ENCODE assay signal across 8 cellular contexts in the genomic region with DNA sequence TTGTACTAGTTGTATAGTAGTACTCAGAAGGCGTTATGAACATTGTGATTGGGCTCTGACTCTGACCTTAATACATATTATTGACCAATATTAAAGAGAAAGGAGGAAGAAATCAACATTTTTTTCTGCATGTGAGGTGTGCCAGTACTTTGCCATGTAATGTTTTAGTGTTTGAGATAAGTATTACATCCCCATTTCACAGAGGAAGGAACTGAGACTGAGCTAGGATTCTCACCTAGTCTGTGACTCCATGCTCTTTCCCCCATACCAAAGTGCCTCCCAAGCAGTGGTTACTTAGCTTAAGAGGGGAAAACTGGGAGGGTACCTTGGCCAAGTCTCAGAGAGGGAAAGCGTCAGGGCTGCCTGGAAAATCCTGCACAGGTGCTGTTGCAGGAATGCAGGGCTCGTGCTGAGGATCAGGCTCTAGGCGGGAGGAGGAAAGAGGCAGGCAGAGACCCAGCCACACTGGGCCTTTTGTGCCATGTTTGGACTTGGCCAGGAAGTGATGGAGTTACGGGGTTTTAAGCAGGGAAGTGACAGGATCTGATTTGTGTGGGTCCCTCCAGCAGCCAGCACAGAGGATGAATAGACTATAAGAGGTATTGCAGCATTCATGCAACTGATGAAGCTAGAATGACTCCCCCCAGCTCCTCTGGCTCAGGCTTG. TPM values are rescaled to one million over a fixed set of nuclear protein-coding genes. Genes with fewer than 3 reads are reported as not detected.
DNase-seq lines count a peak whose midpoint lies in the region; ATAC-seq and TF ChIP-seq lines count a peak whose summit lies in the region.

No MANE protein-coding gene starts in this region.

- no peak for DNase-seq in HFFc6
- no peak for DNase-seq in activated B cell treated with CpG ODN at 0.5 μM for 24 hours
- no peak for DNase-seq in stimulated activated naive B cell treated with anti-CD40 and anti-IgM and Interleukin-4, amounts not matched to agents 10 μg/mL and 1 μg/mL and 100 μg/mL, for 72 hours
- no peak for DNase-seq in putamen (ENCODE audit: low spot score)
- no peak for DNase-seq in HuH-7.5 (ENCODE audit: low spot score)
- DNase-seq in activated CD8-positive, alpha-beta memory T cell treated with anti-CD3 and anti-CD28 coated beads, Interleukin-2, amount 50 U/mL, for 4 hours, result no peak

- no peak for TF ChIP-seq EP300 in gastroesophageal sphincter (IDR thresholded peaks at IDR 0.05)

- peaks cover 3 to 75% (median 25%) of the 10 kb centered on the region in 3 donors for H3K4me1 ChIP-seq in gastroesophageal sphincter

- H3K27me3 Mint-ChIP-seq in HFFc6 (ENCODE audit: insufficient read depth), result peaks cover 5% of the 10 kb centered on the region; the same call in 1 of the 2 replicates
- no peaks in the 10 kb centered on the region for H3K27me3 Mint-ChIP-seq in activated B cell treated with CpG ODN at 0.5 μM for 24 hours
- H3K27me3 Mint-ChIP-seq in stimulated activated naive B cell treated with anti-CD40 and anti-IgM and Interleukin-4, amounts not matched to agents 10 μg/mL and 1 μg/mL and 100 μg/mL, for 72 hours, result no peaks in the 10 kb centered on the region

- H3K27ac Mint-ChIP-seq in HFFc6 (peak overlapping the region; percentile 79), activated B cell treated with CpG ODN at 0.5 μM for 24 hours (peak overlapping the region; percentile 88)
- peak overlapping the region; percentile 86 for H3K27ac Mint-ChIP-seq in stimulated activated naive B cell treated with anti-CD40 and anti-IgM and Interleukin-4, amounts not matched to agents 10 μg/mL and 1 μg/mL and 100 μg/mL, for 72 hours

- H3K9me3 ChIP-seq in gastroesophageal sphincter, result no peaks in the 10 kb centered on the region

- TF ChIP-seq POLR2A in gastroesophageal sphincter (IDR thresholded peaks at IDR 0.05), result no peak

- WGBS in gastroesophageal sphincter (ENCODE audit: low coverage in 1 of 2), 2 donors, result 29 to 70% methylated on average over 1 to 3 of the region's 5 CpGs

- peaks cover 9% of the 10 kb centered on the region; the same call in 1 of the 2 replicates for H3K36me3 Mint-ChIP-seq in HFFc6 (ENCODE audit: low read depth)
- peaks cover 58% of the 10 kb centered on the region for H3K36me3 Mint-ChIP-seq in activated B cell treated with CpG ODN at 0.5 μM for 24 hours (ENCODE audit: low read depth)
- peaks cover 23 to 47% of the 10 kb centered on the region in 2 donors for H3K36me3 Mint-ChIP-seq in stimulated activated naive B cell treated with anti-CD40 and anti-IgM and Interleukin-4, amounts not matched to agents 10 μg/mL and 1 μg/mL and 100 μg/mL, for 72 hours

- TF ChIP-seq CTCF in HFFc6 (IDR thresholded peaks at IDR 0.05) (no peak), activated B cell treated with CpG ODN at 0.5 μM for 24 hours (IDR thresholded peaks at IDR 0.05) (no peak), gastroesophageal sphincter (IDR thresholded peaks at IDR 0.05) (no peak)

- no peaks in the 10 kb centered on the region for H3K9me3 Mint-ChIP-seq in HFFc6
- H3K9me3 Mint-ChIP-seq in activated B cell treated with CpG ODN at 0.5 μM for 24 hours, result no peaks in the 10 kb centered on the region
- H3K9me3 Mint-ChIP-seq in stimulated activated naive B cell treated with anti-CD40 and anti-IgM and Interleukin-4, amounts not matched to agents 10 μg/mL and 1 μg/mL and 100 μg/mL, for 72 hours, result no peaks in the 10 kb centered on the region

- peak overlapping the region; percentile 90 for H3K4me3 Mint-ChIP-seq in HFFc6
- H3K4me3 Mint-ChIP-seq in activated B cell treated with CpG ODN at 0.5 μM for 24 hours, result peak overlapping the region; percentile 93
- H3K4me3 Mint-ChIP-seq in stimulated activated naive B cell treated with anti-CD40 and anti-IgM and Interleukin-4, amounts not matched to agents 10 μg/mL and 1 μg/mL and 100 μg/mL, for 72 hours, result peak overlapping the region; percentile 89 to 99

- ATAC-seq in activated B cell treated with CpG ODN at 0.5 μM for 24 hours (ENCODE audit: low read depth), result no peak
- no peak for ATAC-seq in gastroesophageal sphincter
- no peak for ATAC-seq in stimulated activated naive B cell treated with anti-CD40 and anti-IgM and Interleukin-4, amounts not matched to agents 10 μg/mL and 1 μg/mL and 100 μg/mL, for 72 hours (replicated peaks)
- ATAC-seq in GM18868 (IDR thresholded peaks at IDR 0.05; ENCODE audit: unreplicated experiment), result no peak

- CTCF ChIA-PET in activated B cell treated with CpG ODN at 0.5 μM for 24 hours (lab: Charles Lee), result interaction anchor here (1.1 to 7.5 kb wide), 11 partner anchors 14 to 125 kb away, joined by 3 to 138 read pairs (median 6); a partner anchor contains a TSS

- peaks cover 0 to 45% of the 10 kb centered on the region in 2 donors for H3K36me3 ChIP-seq in gastroesophageal sphincter

- H3K27ac ChIP-seq in gastroesophageal sphincter, result peak overlapping the region in 3 of 4 donors; percentile 79 to 80 (median 80)

- H3K4me1 Mint-ChIP-seq in HFFc6 (ENCODE audit: low read depth) (peaks cover 35% of the 10 kb centered on the region), activated B cell treated with CpG ODN at 0.5 μM for 24 hours (peaks cover 64% of the 10 kb centered on the region)
- H3K4me1 Mint-ChIP-seq in stimulated activated naive B cell treated with anti-CD40 and anti-IgM and Interleukin-4, amounts not matched to agents 10 μg/mL and 1 μg/mL and 100 μg/mL, for 72 hours, result peaks cover 45 to 70% of the 10 kb centered on the region in 2 donors

- H3K27me3 ChIP-seq in gastroesophageal sphincter, result no peaks in the 10 kb centered on the region

- intact Hi-C loops in activated B cell treated with CpG ODN at 0.5 μM for 24 hours (cut with micrococcal nuclease), result loop anchor here (1.0 to 5.0 kb wide), 9 partner anchors 15 to 905 kb away; a partner anchor contains a TSS

- POLR2A ChIA-PET in activated B cell treated with CpG ODN at 0.5 μM for 24 hours (lab: Charles Lee), result interaction anchor here (0.9 to 7.3 kb wide), 8 partner anchors 14 to 125 kb away, joined by 3 to 97 read pairs (median 12); a partner anchor contains a TSS

- peak overlapping the region in 1 of 2 donors; percentile 77 for H3K4me3 ChIP-seq in gastroesophageal sphincter

RNA-seq across cellular contexts. Expression of a gene that starts 1.7 kb away (rescaled TPM):
- 10 to 100 TPM; 50.8 to 62.8 (median 57.7) TPM for total RNA-seq in HFFc6 (2021; fragmentation: NEBNext Ultra II Directional; extraction: Animal tissue kit (Norgen Biotek cat#: 25700))
- total RNA-seq in activated B cell treated with CpG ODN at 0.5 μM for 24 hours (21.0 and 23.7 TPM in 2 replicates), gastroesophageal sphincter (10 to 100 TPM; 48.6 to 60.2 (median 56.9) TPM)

RNA-seq across cellular contexts. Expression of a gene that starts 2.1 kb away (rescaled TPM):
- 10 to 100 TPM; 71.6 to 91.3 (median 80.4) TPM for total RNA-seq in HFFc6 (2021; fragmentation: NEBNext Ultra II Directional; extraction: Animal tissue kit (Norgen Biotek cat#: 25700))
- total RNA-seq in activated B cell treated with CpG ODN at 0.5 μM for 24 hours, result 63.4 and 63.6 TPM in 2 replicates
- total RNA-seq in gastroesophageal sphincter, result 100 to 1,000 TPM in 3 of 4 donors, 10 to 100 TPM in 1; 97.8 to 163 (median 131) TPM

RNA-seq across cellular contexts. Expression of a gene that starts 11.2 kb away (rescaled TPM):
- under 1 TPM in 5 of 6 experiments, not detected in 1; 0.10 to 0.17 (median 0.12) TPM for total RNA-seq in HFFc6 (2021; fragmentation: NEBNext Ultra II Directional; extraction: Animal tissue kit (Norgen Biotek cat#: 25700))
- total RNA-seq in activated B cell treated with CpG ODN at 0.5 μM for 24 hours (0.67 and 0.81 TPM in 2 replicates), gastroesophageal sphincter (1 to 10 TPM in 2 of 4 donors, under 1 TPM in 2; 0.31 to 4.0 (median 1.4) TPM)

RNA-seq across cellular contexts. Expression of a gene that starts 20.3 kb away (rescaled TPM):
- 100 to 1,000 TPM; 163 to 187 (median 176) TPM for total RNA-seq in HFFc6 (2021; fragmentation: NEBNext Ultra II Directional; extraction: Animal tissue kit (Norgen Biotek cat#: 25700))
- total RNA-seq in activated B cell treated with CpG ODN at 0.5 μM for 24 hours (40.7 and 45.0 TPM in 2 replicates), gastroesophageal sphincter (100 to 1,000 TPM; 152 to 245 (median 191) TPM)

RNA-seq across cellular contexts. Expression of a gene that starts 55.0 kb away (rescaled TPM):
- 100 to 1,000 TPM; 458 to 516 (median 500) TPM for total RNA-seq in HFFc6 (2021; fragmentation: NEBNext Ultra II Directional; extraction: Animal tissue kit (Norgen Biotek cat#: 25700))
- total RNA-seq in activated B cell treated with CpG ODN at 0.5 μM for 24 hours, result 711 and 737 TPM in 2 replicates
- total RNA-seq in gastroesophageal sphincter, result 100 to 1,000 TPM; 275 to 314 (median 287) TPM
